In genomic region chr2:26994975-26995374, GRCh38 we compare ENCODE assay signal across 6 cellular contexts.
"Had no signal": no experiment of that assay in that cellular context is flagged by ENCODE, and none has a peak within 500 bp of the region (broad histone marks: within the 10 kb centered on the region; RNA-seq: fewer than 3 reads in every experiment).

No MANE protein-coding gene starts in this region.

- H3K4me3 Mint-ChIP-seq: IgD-negative memory B cell had no signal

- H3K9me3 Mint-ChIP-seq: IgD-negative memory B cell had no signal

- H3K4me3 ChIP-seq: K562 had no signal

- DNase-seq: IMR-90, KBM-7, KG1 had no signal

- H3K36me3 Mint-ChIP-seq: IgD-negative memory B cell had no signal

- H3K27ac Mint-ChIP-seq: IgD-negative memory B cell had no signal

- H3K27me3 Mint-ChIP-seq: IgD-negative memory B cell had no signal

- ATAC-seq: HepG2, K562 had no signal
